24 cellular contexts compared by ENCODE assay signal in genomic region chrX:115112411-115112810, GRCh38.
"Had no signal": no experiment of that assay in that cellular context is flagged by ENCODE, and none has a peak within 500 bp of the region (broad histone marks: within the 10 kb centered on the region; RNA-seq: fewer than 3 reads in every experiment).

No MANE protein-coding gene starts in this region.

- H3K4me3 ChIP-seq: colonic mucosa, heart right ventricle, lower lobe of right lung, ovary, right lobe of liver, thoracic aorta, tibial nerve, upper lobe of right lung, vagina had no signal

- H3K27ac ChIP-seq: colonic mucosa, epithelial cell of prostate, heart right ventricle, lower lobe of right lung, ovary, right lobe of liver, thoracic aorta, tibial nerve, upper lobe of right lung, vagina had no signal

- DNase-seq: colonic mucosa; effector CD8-positive, alpha-beta T cell; endodermal cell; foreskin fibroblast; glutamatergic neuron; heart right ventricle; hippocampal formation; immature natural killer cell; left ventricle myocardium superior; lower lobe of right lung; natural killer cell; occipital lobe; ovary; right lobe of liver; small intestine; stimulated activated CD4-positive, alpha-beta T cell treated with anti-CD3 and anti-CD28 coated beads, Interleukin-15, amount 100 ng/mL, for 24 hours; stimulated activated CD4-positive, alpha-beta T cell treated with anti-CD3 and anti-CD28 coated beads, Interleukin-2, amount 100 ng/mL, for 48 hours; stimulated activated naive B cell treated with anti-CD40 and anti-IgM and Interleukin-4, amounts not matched to agents 10 μg/mL and 1 μg/mL and 100 μg/mL, for 72 hours; upper lobe of right lung had no signal

- ATAC-seq: esophagus mucosa; heart right ventricle; left ventricle myocardium superior; lower lobe of right lung; natural killer cell; right lobe of liver; stimulated activated naive B cell treated with anti-CD40 and anti-IgM and Interleukin-4, amounts not matched to agents 10 μg/mL and 1 μg/mL and 100 μg/mL, for 72 hours; upper lobe of right lung had no signal

- H3K27me3 ChIP-seq: colonic mucosa, ovary, upper lobe of right lung, vagina had no signal

- H3K36me3 ChIP-seq: colonic mucosa, lower lobe of right lung, ovary, right lobe of liver, thoracic aorta, upper lobe of right lung, vagina had no signal

- H3K9me3 ChIP-seq: colonic mucosa, lower lobe of right lung, ovary, right lobe of liver, thoracic aorta, upper lobe of right lung, vagina had no signal

- H3K4me1 ChIP-seq: colonic mucosa, heart right ventricle, lower lobe of right lung, right lobe of liver, tibial nerve, upper lobe of right lung, vagina had no signal
